ENCODE assay signal across 12 cellular contexts in the genomic region with DNA sequence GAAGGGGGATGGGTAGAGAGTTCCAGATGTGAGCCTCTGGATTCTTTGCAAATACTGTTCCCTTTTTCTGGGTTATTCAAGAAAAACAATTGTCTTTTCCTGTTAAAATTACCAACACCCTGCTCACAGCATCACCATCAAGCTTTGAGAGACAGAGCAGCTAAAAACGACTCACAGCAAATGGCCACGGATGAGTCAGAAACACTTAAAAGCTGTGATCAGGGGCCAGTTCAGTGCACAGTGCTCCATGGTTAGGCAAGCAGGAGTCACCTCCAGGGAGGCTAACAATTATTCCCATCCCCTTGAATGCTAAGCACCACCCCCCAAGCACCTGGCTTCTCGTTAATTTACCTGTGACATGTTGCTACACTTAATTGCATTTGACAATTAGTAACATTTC.
DNase-seq lines count a peak whose midpoint lies in the region; TF ChIP-seq lines count a peak whose summit lies in the region.
"Had no signal": no experiment of that assay in that cellular context is flagged by ENCODE, and none has a peak within 500 bp of the region (broad histone marks: within the 10 kb centered on the region; RNA-seq: fewer than 3 reads in every experiment).

No MANE protein-coding gene starts in this region.

- no peaks in the 10 kb centered on the region for H3K27me3 ChIP-seq in SK-N-SH (ENCODE audit: insufficient read depth)
- H3K27me3 ChIP-seq: heart left ventricle had no signal

- H3F3A ChIP-seq in SK-N-SH (replicated peaks; ENCODE audit: insufficient read depth): no peaks in the 10 kb centered on the region

- WGBS in SK-N-SH (ENCODE audit: low lambda C conversion rate): 53% methylated on average over 3 of the region's 3 CpGs

- no peak overlapping the region for H3K27ac ChIP-seq in SK-N-SH (ENCODE audit: low read depth in 2 of 2, low read length in 1 of 2)
- H3K27ac ChIP-seq: heart left ventricle had no signal

- CTCF ChIA-PET in SK-N-SH (lab: Yijun Ruan, JAX): interaction anchor here (0.7 to 1.4 kb wide), 5 partner anchors 18 to 206 kb away, joined by 3 to 4 read pairs (median 3); no protein-coding TSS in a partner anchor

- no peaks in the 10 kb centered on the region for H3K9me2 ChIP-seq in SK-N-SH

- peak; percentile 50 for DNase-seq in EL
- DNase-seq in NCI-H1105 treated with DMSO at 0.1 percent for 48 hours (lab: John Stamatoyannopoulos, UW): peak; percentile 69
- no peak for DNase-seq in SK-N-SH
- DNase-seq in left kidney (ENCODE audit: low read depth, low spot score): peak; percentile 20
- no peak for DNase-seq in NCI-H526 treated with DMSO at 0.1 percent for 48 hours (lab: John Stamatoyannopoulos, UW)
- no peak for DNase-seq in NCI-H1694 treated with DMSO at 0.1 percent for 48 hours (lab: John Stamatoyannopoulos, UW)
- no peak for DNase-seq in medulla oblongata (ENCODE audit: extremely low spot score)
- no peak for DNase-seq in DMS 273 (lab: John Stamatoyannopoulos, UW; ENCODE audit: unreplicated experiment)
- DNase-seq: activated gamma-delta T cell, heart left ventricle, NCI-H774, SIG-M5 had no signal

- TF ChIP-seq RAD21 in SK-N-SH (IDR thresholded peaks at IDR 0.05; ENCODE audit: low read length): no peak

- no peaks in the 10 kb centered on the region for H3K79me2 ChIP-seq in SK-N-SH (ENCODE audit: insufficient read depth)

- H3K9ac ChIP-seq in SK-N-SH: no peak overlapping the region

- POLR2A ChIA-PET in SK-N-SH (lab: Yijun Ruan, JAX): interaction anchor here (0.6 kb wide), 1 partner anchor 329 kb away, joined by 3 read pairs; a partner anchor contains a TSS

- TF ChIP-seq CTCF in SK-N-SH (IDR thresholded peaks at IDR 0.05): no peak

- H3K36me3 ChIP-seq in SK-N-SH (replicated peaks in 1 of 2; ENCODE audit: control insufficient read depth in 1 of 2, insufficient read depth in 2 of 2, low read length in 1 of 2): no peaks in the 10 kb centered on the region
- H3K36me3 ChIP-seq: heart left ventricle had no signal

- TF ChIP-seq EP300 in SK-N-SH (IDR thresholded peaks at IDR 0.05; ENCODE audit: borderline replicate concordance in 1 of 2, low read depth in 1 of 2, low read length in 1 of 2): no peak

- no peaks in the 10 kb centered on the region for H4K20me1 ChIP-seq in SK-N-SH (ENCODE audit: insufficient read depth)

- no peak overlapping the region for H3K4me3 ChIP-seq in SK-N-SH (ENCODE audit: low read depth in 2 of 2, low read length in 1 of 2)
- H3K4me3 ChIP-seq: heart left ventricle had no signal

- H2AFZ ChIP-seq in SK-N-SH (ENCODE audit: low read depth): 0 out of 2 replicates have a peak overlapping the region, but pooled peaks have one; percentile 32

- no peak overlapping the region for H3K4me2 ChIP-seq in SK-N-SH

- no peaks in the 10 kb centered on the region for H3K9me3 ChIP-seq in SK-N-SH
- H3K9me3 ChIP-seq: heart left ventricle had no signal

- peaks cover 0 to 17% of the 10 kb centered on the region in 2 experiments; a peak in 2 of 4 replicates for H3K4me1 ChIP-seq in SK-N-SH (ENCODE audit: control insufficient read depth in 1 of 2, insufficient read depth in 2 of 2, low read depth in 1 of 2, low read length in 1 of 2)
- H3K4me1 ChIP-seq: heart left ventricle had no signal

TF ChIP-seq in SK-N-SH, 30 proteins besides CTCF, POLR2A, EP300 and RAD21:
- TF ChIP-seq NRF1 (IDR thresholded peaks at IDR 0.05; ENCODE audit: low read depth, low read length) (no peak), FOSL2 (IDR thresholded peaks at IDR 0.05; ENCODE audit: borderline replicate concordance, low read depth) (peak; percentile 15; the same call in 1 of the 2 replicates)
TF ChIP-seq in SK-N-SH: peak in this region for 1.

Comparison
In these comparisons a context has a peak if more than half of its experiments do, and no peak if none do; other contexts are left out.
1. DNase-seq: peak in EL (single experiment), NCI-H1105 treated with DMSO at 0.1 percent for 48 hours (single experiment) and left kidney (single experiment); none in SK-N-SH (single experiment), NCI-H526 treated with DMSO at 0.1 percent for 48 hours (single experiment), NCI-H1694 treated with DMSO at 0.1 percent for 48 hours (single experiment), medulla oblongata (single experiment) and DMS 273 (single experiment).